7 cellular contexts compared by ENCODE assay signal in the genomic region with DNA sequence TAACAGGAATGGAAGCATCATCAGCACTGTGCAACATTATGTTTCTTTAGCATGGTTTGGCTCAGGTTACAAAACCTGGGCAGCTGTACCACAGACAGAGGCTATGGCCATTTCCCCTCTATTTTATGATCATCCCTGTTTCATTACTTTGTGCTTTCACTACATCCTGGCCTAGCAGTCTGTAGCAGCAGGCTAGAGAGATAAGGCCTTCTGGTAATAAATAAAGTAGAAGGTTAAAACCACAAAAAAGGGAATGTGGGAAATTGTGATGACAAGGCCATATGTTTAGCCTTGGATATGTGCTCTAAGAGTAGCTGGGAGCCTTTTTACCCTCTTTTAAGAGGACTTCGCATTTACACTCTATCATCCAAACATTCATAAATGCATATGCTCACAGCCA.
A peak's percentile ranks its signal among the peaks of the same experiment; 100 is the strongest.
DNase-seq lines count a peak whose midpoint lies in the region; ATAC-seq and TF ChIP-seq lines count a peak whose summit lies in the region.

No MANE protein-coding gene starts in this region.

- H3K4me1 ChIP-seq in HEK293 (ENCODE audit: control insufficient read depth, insufficient read depth, low read length) = 0 out of 2 replicates have a peak, but pooled peaks cover 3% of the 10 kb centered on the region
- H3K4me1 ChIP-seq in GM23248 (ENCODE audit: insufficient read depth) = no peaks in the 10 kb centered on the region

- in situ Hi-C loops in GM23248 (cut with MboI) = no loop called here

- TF ChIP-seq CTCF in HEK293 (tag by site-specific recombination; IDR thresholded peaks at IDR 0.05) = no peak

- H3K4me3 ChIP-seq in HEK293 (ENCODE audit: low read depth, low read length) (no peak overlapping the region), GM23248 (no peak overlapping the region)

- CTCF ChIA-PET in HEK293 (lab: Yijun Ruan, JAX) = interaction anchor here (1.5 kb wide), 1 partner anchor 26 kb away, joined by 3 read pairs; no protein-coding TSS in a partner anchor

- H3K4me2 ChIP-seq in GM23248 (ENCODE audit: unreplicated experiment) = no peak overlapping the region

- H3K27ac ChIP-seq in HEK293 (ENCODE audit: extremely low read depth, low read depth, low read length) (no peak overlapping the region), GM23248 (no peak overlapping the region)

- WGBS in GM23248 (ENCODE audit: low coverage in 1 of 2, low lambda C conversion rate in 2 of 2, missing lambda C conversion rate in 2 of 2), 2 experiments = 0% methylated on average over 1 of the region's 1 CpG

- POLR2A ChIA-PET in HEK293 (lab: Yijun Ruan, JAX) = no interaction called here

- ATAC-seq in GM18909 (IDR thresholded peaks at IDR 0.05; ENCODE audit: poor library complexity, unreplicated experiment) = peak; percentile 26
- peak; percentile 27 for ATAC-seq in HG03432 (IDR thresholded peaks at IDR 0.05; ENCODE audit: unreplicated experiment)

- DNase-seq in islet precursor cell (peak; percentile 43), COLO668 (lab: John Stamatoyannopoulos, UW; ENCODE audit: unreplicated experiment) (no peak), GM23248 (no peak), NCI-H146 treated with DMSO at 0.1 percent for 48 hours (lab: John Stamatoyannopoulos, UW; ENCODE audit: unreplicated experiment) (no peak)

- no peaks in the 10 kb centered on the region for H4K20me1 ChIP-seq in GM23248 (ENCODE audit: insufficient read depth)

- H3K9ac ChIP-seq in GM23248 = no peak overlapping the region

- H3F3A ChIP-seq in GM23248 (ENCODE audit: insufficient read depth) = no peaks in the 10 kb centered on the region

- H3K27me3 ChIP-seq in GM23248 (replicated peaks; ENCODE audit: insufficient read depth) = no peaks in the 10 kb centered on the region

- H2AFZ ChIP-seq in GM23248 = no peak overlapping the region

- H3K36me3 ChIP-seq in HEK293 (ENCODE audit: control insufficient read depth in 2 of 2, insufficient read depth in 1 of 2, low read length in 2 of 2) (no peaks in the 10 kb centered on the region), GM23248 (ENCODE audit: low read depth) (no peaks in the 10 kb centered on the region)

- H3K9me2 ChIP-seq in GM23248 (ENCODE audit: insufficient read depth) = no peaks in the 10 kb centered on the region

- H3K9me3 ChIP-seq in HEK293 (ENCODE audit: control insufficient read depth, insufficient read depth, low read depth, low read length) (no peaks in the 10 kb centered on the region), GM23248 (ENCODE audit: low read depth) (no peaks in the 10 kb centered on the region)

- no peaks in the 10 kb centered on the region for H3K79me2 ChIP-seq in GM23248 (ENCODE audit: insufficient read depth)

TF ChIP-seq in HEK293, 187 proteins besides CTCF, POLR2A, EP300 and RAD21:
- TF ChIP-seq ZNF837 (tag by site-specific recombination; IDR thresholded peaks at IDR 0.05) = no peak
- TF ChIP-seq TCF7L2 (IDR thresholded peaks at IDR 0.05; ENCODE audit: borderline replicate concordance, low read depth, low read length) = peak; percentile 18; the same call in 1 of the 2 replicates
- TF ChIP-seq ZBTB7A (tag by site-specific recombination; IDR thresholded peaks at IDR 0.05; ENCODE audit: low read depth) = no peak
- TF ChIP-seq ZNF664 (tag by site-specific recombination; IDR thresholded peaks at IDR 0.05) = no peak
- no peak for TF ChIP-seq ZNF202 (tag by site-specific recombination; IDR thresholded peaks at IDR 0.05; ENCODE audit: borderline replicate concordance)
- TF ChIP-seq FEZF1 (tag by site-specific recombination; IDR thresholded peaks at IDR 0.05) = 0 out of 2 replicates have a peak, but pooled peaks have one; percentile 11
- TF ChIP-seq ZNF473 (tag by site-specific recombination; IDR thresholded peaks at IDR 0.05) = no peak
- TF ChIP-seq, protein P1, sequence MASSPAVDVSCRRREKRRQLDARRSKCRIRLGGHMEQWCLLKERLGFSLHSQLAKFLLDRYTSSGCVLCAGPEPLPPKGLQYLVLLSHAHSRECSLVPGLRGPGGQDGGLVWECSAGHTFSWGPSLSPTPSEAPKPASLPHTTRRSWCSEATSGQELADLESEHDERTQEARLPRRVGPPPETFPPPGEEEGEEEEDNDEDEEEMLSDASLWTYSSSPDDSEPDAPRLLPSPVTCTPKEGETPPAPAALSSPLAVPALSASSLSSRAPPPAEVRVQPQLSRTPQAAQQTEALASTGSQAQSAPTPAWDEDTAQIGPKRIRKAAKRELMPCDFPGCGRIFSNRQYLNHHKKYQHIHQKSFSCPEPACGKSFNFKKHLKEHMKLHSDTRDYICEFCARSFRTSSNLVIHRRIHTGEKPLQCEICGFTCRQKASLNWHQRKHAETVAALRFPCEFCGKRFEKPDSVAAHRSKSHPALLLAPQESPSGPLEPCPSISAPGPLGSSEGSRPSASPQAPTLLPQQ (tag by site-specific recombination; IDR thresholded peaks at IDR 0.05) = no peak
- no peak for TF ChIP-seq ZNF335 (tag by site-specific recombination; conservative IDR thresholded peaks at IDR 0.05)
